33 cellular contexts compared by ENCODE assay signal in the genomic region with DNA sequence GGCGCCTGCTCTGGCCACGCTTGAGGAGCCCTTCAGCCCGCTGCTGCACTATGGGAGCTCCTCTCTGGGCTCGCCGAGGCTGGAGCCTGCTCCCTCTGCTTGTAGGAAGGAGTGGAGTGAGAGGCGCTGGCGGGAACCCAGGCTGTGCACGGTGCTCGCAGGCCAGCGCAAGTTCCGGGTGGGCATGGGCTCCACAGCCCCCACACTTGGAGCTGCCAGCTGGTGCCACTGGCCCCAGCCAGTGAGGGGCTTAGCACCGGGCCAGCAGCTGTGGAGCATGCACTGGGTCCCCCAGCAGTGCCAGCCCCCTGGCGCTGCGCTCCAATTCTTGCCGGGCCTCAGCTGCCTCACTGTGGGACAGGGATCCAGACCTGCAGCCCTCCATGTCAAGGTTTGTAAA.
"Had no signal": no experiment of that assay in that cellular context is flagged by ENCODE, and none has a peak within 500 bp of the region (broad histone marks: within the 10 kb centered on the region; RNA-seq: fewer than 3 reads in every experiment).

No MANE protein-coding gene starts in this region.

- H3K4me1 ChIP-seq: body of pancreas, breast epithelium had no signal

- H3K36me3 ChIP-seq: brain microvascular endothelial cell, breast epithelium, WERI-Rb-1 had no signal

- H3K27me3 Mint-ChIP-seq: activated CD4-positive, alpha-beta memory T cell treated with anti-CD3 and anti-CD28 coated beads, Interleukin-2, amount 10 ng/mL, durations not matched to agents 7 days and 5 days; activated CD4-positive, alpha-beta T cell treated with anti-CD3 and anti-CD28 coated beads, Interleukin-2, amount 10 ng/mL, durations not matched to agents 7 days and 5 days; activated CD8-positive, alpha-beta memory T cell treated with anti-CD3 and anti-CD28 coated beads, Interleukin-2, amount 10 ng/mL, durations not matched to agents 7 days and 5 days; activated naive CD4-positive, alpha-beta T cell treated with anti-CD3 and anti-CD28 coated beads, Interleukin-2, amount 10 ng/mL, durations not matched to agents 7 days and 5 days; activated naive CD4-positive, alpha-beta T cell treated with anti-CD3 and anti-CD28 coated beads, Interleukin-2, amount 50 U/mL, for 24 hours; activated naive CD8-positive, alpha-beta T cell; activated naive CD8-positive, alpha-beta T cell treated with anti-CD3 and anti-CD28 coated beads, Interleukin-2, amount 10 ng/mL, durations not matched to agents 7 days and 5 days; activated naive CD8-positive, alpha-beta T cell treated with anti-CD3 and anti-CD28 coated beads, Interleukin-2, amount 50 U/mL, for 24 hours; activated T-cell treated with anti-CD3 and anti-CD28 coated beads, Interleukin-2, amount 50 U/mL, for 24 hours had no signal

- ATAC-seq: activated CD4-positive, CD25-positive, alpha-beta regulatory T cell treated with anti-CD3 and anti-CD28 coated beads, Interleukin-2, amount 50 U/mL, for 24 hours; activated CD8-positive, alpha-beta memory T cell treated with anti-CD3 and anti-CD28 coated beads, Interleukin-2, amount 10 ng/mL, durations not matched to agents 7 days and 5 days; activated CD8-positive, alpha-beta T cell treated with anti-CD3 and anti-CD28 coated beads, Interleukin-2, amount 10 ng/mL, durations not matched to agents 7 days and 5 days; activated naive CD8-positive, alpha-beta T cell treated with anti-CD3 and anti-CD28 coated beads, Interleukin-2, amount 50 U/mL, for 24 hours; body of pancreas; WTC11 had no signal

- H3K4me1 Mint-ChIP-seq: activated CD4-positive, alpha-beta memory T cell treated with anti-CD3 and anti-CD28 coated beads, Interleukin-2, amount 10 ng/mL, durations not matched to agents 7 days and 5 days; activated naive CD4-positive, alpha-beta T cell treated with anti-CD3 and anti-CD28 coated beads, Interleukin-2, amount 50 U/mL, for 24 hours; WTC11 had no signal

- H3K4me3 Mint-ChIP-seq: activated CD4-positive, alpha-beta memory T cell treated with anti-CD3 and anti-CD28 coated beads, Interleukin-2, amount 10 ng/mL, durations not matched to agents 7 days and 5 days; activated CD4-positive, alpha-beta T cell treated with anti-CD3 and anti-CD28 coated beads, Interleukin-2, amount 10 ng/mL, durations not matched to agents 7 days and 5 days; activated CD8-positive, alpha-beta memory T cell treated with anti-CD3 and anti-CD28 coated beads, Interleukin-2, amount 10 ng/mL, durations not matched to agents 7 days and 5 days; activated CD8-positive, alpha-beta T cell treated with anti-CD3 and anti-CD28 coated beads, Interleukin-2, amount 10 ng/mL, durations not matched to agents 7 days and 5 days; activated naive CD4-positive, alpha-beta T cell treated with anti-CD3 and anti-CD28 coated beads, Interleukin-2, amount 10 ng/mL, durations not matched to agents 7 days and 5 days; activated naive CD4-positive, alpha-beta T cell treated with anti-CD3 and anti-CD28 coated beads, Interleukin-2, amount 50 U/mL, for 24 hours; activated naive CD8-positive, alpha-beta T cell; activated naive CD8-positive, alpha-beta T cell treated with anti-CD3 and anti-CD28 coated beads, Interleukin-2, amount 10 ng/mL, durations not matched to agents 7 days and 5 days; activated naive CD8-positive, alpha-beta T cell treated with anti-CD3 and anti-CD28 coated beads, Interleukin-2, amount 50 U/mL, for 24 hours; activated T-cell treated with anti-CD3 and anti-CD28 coated beads, Interleukin-2, amount 50 U/mL, for 24 hours; T-helper 1 cell treated with Interleukin-12 subunit alpha and Interleukin-12 subunit beta and Interleukin-4 antibody, amounts not matched to agents 30 μg/mL and 1 μg/mL, for 36 hours; T-helper 2 cell treated with Interferon-gamma antibody and Interleukin-4, amounts not matched to agents 5 μg/mL and 100 μg/mL, for 36 hours; WTC11 had no signal

- H3K27me3 ChIP-seq: body of pancreas, brain microvascular endothelial cell, breast epithelium had no signal

- H3K27ac Mint-ChIP-seq: activated CD4-positive, alpha-beta memory T cell treated with anti-CD3 and anti-CD28 coated beads, Interleukin-2, amount 10 ng/mL, durations not matched to agents 7 days and 5 days; activated CD4-positive, alpha-beta T cell treated with anti-CD3 and anti-CD28 coated beads, Interleukin-2, amount 10 ng/mL, durations not matched to agents 7 days and 5 days; activated CD8-positive, alpha-beta memory T cell treated with anti-CD3 and anti-CD28 coated beads, Interleukin-2, amount 10 ng/mL, durations not matched to agents 7 days and 5 days; activated CD8-positive, alpha-beta T cell treated with anti-CD3 and anti-CD28 coated beads, Interleukin-2, amount 10 ng/mL, durations not matched to agents 7 days and 5 days; activated naive CD4-positive, alpha-beta T cell treated with anti-CD3 and anti-CD28 coated beads, Interleukin-2, amount 10 ng/mL, durations not matched to agents 7 days and 5 days; activated naive CD4-positive, alpha-beta T cell treated with anti-CD3 and anti-CD28 coated beads, Interleukin-2, amount 50 U/mL, for 24 hours; activated naive CD8-positive, alpha-beta T cell; activated naive CD8-positive, alpha-beta T cell treated with anti-CD3 and anti-CD28 coated beads, Interleukin-2, amount 10 ng/mL, durations not matched to agents 7 days and 5 days; activated naive CD8-positive, alpha-beta T cell treated with anti-CD3 and anti-CD28 coated beads, Interleukin-2, amount 50 U/mL, for 24 hours; activated T-cell treated with anti-CD3 and anti-CD28 coated beads, Interleukin-2, amount 50 U/mL, for 24 hours; activated T-helper 2 cell treated with anti-CD3 and anti-CD28 coated beads, Interferon-gamma antibody, Interleukin-2, Interleukin-4, amounts not matched to agents 10 μg/mL and 5 μg/mL and 100 μg/mL, durations not matched to agents 14 hours and 24 hours and 36 hours; T-helper 1 cell treated with Interleukin-12 subunit alpha and Interleukin-12 subunit beta and Interleukin-4 antibody, amounts not matched to agents 30 μg/mL and 1 μg/mL, for 36 hours; T-helper 2 cell treated with Interferon-gamma antibody and Interleukin-4, amounts not matched to agents 5 μg/mL and 100 μg/mL, for 36 hours; WTC11 had no signal

- H3K9me3 ChIP-seq: body of pancreas, breast epithelium had no signal

- H3K27ac ChIP-seq: body of pancreas, brain microvascular endothelial cell, breast epithelium, WERI-Rb-1 had no signal

- DNase-seq: activated CD4-positive, alpha-beta memory T cell treated with anti-CD3 and anti-CD28 coated beads, Interleukin-2, amount 10 ng/mL, durations not matched to agents 7 days and 5 days; activated CD4-positive, alpha-beta T cell treated with anti-CD3 and anti-CD28 coated beads for 4 hours; activated CD4-positive, alpha-beta T cell treated with anti-CD3 and anti-CD28 coated beads, Interleukin-2, amount 10 ng/mL, durations not matched to agents 7 days and 5 days; activated CD4-positive, alpha-beta T cell treated with anti-CD3 and anti-CD28 coated beads, Interleukin-2, amount 50 U/mL, for 48 hours; activated CD4-positive, CD25-positive, alpha-beta regulatory T cell; activated CD8-positive, alpha-beta memory T cell treated with anti-CD3 and anti-CD28 coated beads for 24 hours; activated CD8-positive, alpha-beta memory T cell treated with anti-CD3 and anti-CD28 coated beads, Interleukin-2, amount 10 ng/mL, durations not matched to agents 7 days and 5 days; activated CD8-positive, alpha-beta memory T cell treated with anti-CD3 and anti-CD28 coated beads, Interleukin-2, amount 50 U/mL, for 48 hours; activated CD8-positive, alpha-beta T cell treated with anti-CD3 and anti-CD28 coated beads, Interleukin-2, amount 10 ng/mL, durations not matched to agents 7 days and 5 days; activated effector memory CD4-positive, alpha-beta T cell treated with Interleukin-2 at 50 U/mL for 16 hours; activated naive CD4-positive, alpha-beta T cell treated with anti-CD3 and anti-CD28 coated beads, Interleukin-2, amount 10 ng/mL, durations not matched to agents 7 days and 5 days; activated naive CD4-positive, alpha-beta T cell treated with Interleukin-2 at 50 U/mL for 16 hours; activated naive CD8-positive, alpha-beta T cell treated with anti-CD3 and anti-CD28 coated beads, Interleukin-2, amount 10 ng/mL, durations not matched to agents 7 days and 5 days; activated naive CD8-positive, alpha-beta T cell treated with anti-CD3 and anti-CD28 coated beads, Interleukin-2, amount 50 U/mL, for 24 hours; activated T-cell treated with anti-CD3 and anti-CD28 coated beads, Interleukin-2, amount 50 U/mL, for 24 hours; activated T-cell treated with anti-CD3 and anti-CD28 coated beads, Interleukin-2, amount 50 U/mL, for 48 hours; aorta; body of pancreas; brain microvascular endothelial cell; central memory CD4-positive, alpha-beta T cell; SW 1271; T-helper 1 cell; T-helper 2 cell; T-helper 9 cell; WERI-Rb-1 had no signal

- H3K36me3 Mint-ChIP-seq: activated naive CD4-positive, alpha-beta T cell treated with anti-CD3 and anti-CD28 coated beads, Interleukin-2, amount 10 ng/mL, durations not matched to agents 7 days and 5 days; activated naive CD4-positive, alpha-beta T cell treated with anti-CD3 and anti-CD28 coated beads, Interleukin-2, amount 50 U/mL, for 24 hours; activated naive CD8-positive, alpha-beta T cell; WTC11 had no signal

- H3K9me3 Mint-ChIP-seq: activated naive CD4-positive, alpha-beta T cell treated with anti-CD3 and anti-CD28 coated beads, Interleukin-2, amount 50 U/mL, for 24 hours; activated naive CD8-positive, alpha-beta T cell treated with anti-CD3 and anti-CD28 coated beads, Interleukin-2, amount 50 U/mL, for 24 hours; activated T-cell treated with anti-CD3 and anti-CD28 coated beads, Interleukin-2, amount 50 U/mL, for 24 hours; activated T-helper 2 cell treated with anti-CD3 and anti-CD28 coated beads, Interferon-gamma antibody, Interleukin-2, Interleukin-4, amounts not matched to agents 10 μg/mL and 5 μg/mL and 100 μg/mL, durations not matched to agents 14 hours and 24 hours and 36 hours had no signal

- H3K4me3 ChIP-seq: body of pancreas, breast epithelium had no signal
